ENCODE assay signal across 30 cellular contexts in the genomic region with DNA sequence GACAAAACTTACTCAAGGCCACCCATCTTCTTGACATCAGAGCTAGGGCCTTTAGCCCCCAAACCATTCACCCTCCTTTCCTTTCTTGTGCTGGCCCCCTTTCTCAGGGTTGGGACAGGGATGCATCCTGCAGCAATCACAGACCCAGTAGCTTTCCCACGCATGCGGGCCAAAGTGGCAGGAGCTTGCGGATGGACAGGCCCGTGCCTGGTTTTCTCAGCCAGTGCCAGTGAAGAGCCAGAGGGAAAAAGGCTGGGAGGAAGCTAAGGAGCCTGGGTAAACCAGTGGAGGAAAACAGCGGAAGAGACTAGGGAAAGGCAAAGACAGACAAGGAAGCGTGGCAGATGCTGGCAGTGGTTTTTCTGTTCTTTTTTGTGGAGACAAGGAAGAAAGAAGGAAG. TPM values are rescaled to one million over a fixed set of nuclear protein-coding genes. Genes with fewer than 3 reads are reported as not detected.
DNase-seq lines count a peak whose midpoint lies in the region; ATAC-seq, FAIRE-seq and TF ChIP-seq lines count a peak whose summit lies in the region.
"Had no signal": no experiment of that assay in that cellular context is flagged by ENCODE, and none has a peak within 500 bp of the region (broad histone marks: within the 10 kb centered on the region; RNA-seq: fewer than 3 reads in every experiment).

No MANE protein-coding gene starts in this region.

- 89 to 96% (median 95%) methylated on average over 6 of the region's 6 CpGs for WGBS in small intestine, 3 donors

- no peaks in the 10 kb centered on the region for H4K20me1 ChIP-seq in DOHH2 (ENCODE audit: control insufficient read depth, insufficient read depth, low read depth, low read length)

- FAIRE-seq in kidney (lab: Jason Lieb, UNC) (no peak), small intestine (lab: Jason Lieb, UNC) (no peak)

- no peaks in the 10 kb centered on the region for H3K9me2 ChIP-seq in DOHH2 (replicated peaks; ENCODE audit: control insufficient read depth, low read length)

- H3K36me3 ChIP-seq in DOHH2 (ENCODE audit: control insufficient read depth, low read length), result peaks cover 28% of the 10 kb centered on the region
- no peaks in the 10 kb centered on the region for H3K36me3 ChIP-seq in ascending aorta
- no peaks in the 10 kb centered on the region for H3K36me3 ChIP-seq in kidney (ENCODE audit: control insufficient read depth in 1 of 2, insufficient read depth in 2 of 2, low read length in 2 of 2)
- no peaks in the 10 kb centered on the region for H3K36me3 ChIP-seq in thoracic aorta
- H3K36me3 ChIP-seq in small intestine (ENCODE audit: control insufficient read depth in 2 of 2, insufficient read depth in 2 of 2, low read length in 2 of 2), result no peaks in the 10 kb centered on the region
- H3K36me3 ChIP-seq: adrenal gland, brain microvascular endothelial cell, lower lobe of right lung had no signal

- DNase-seq in ascending aorta (ENCODE audit: low spot score in 2 of 2) (no peak), kidney (no peak), thoracic aorta (ENCODE audit: low spot score) (no peak), GM20000 (ENCODE audit: low spot score) (no peak), small intestine (no peak), NCI-H345 treated with DMSO at 0.1 percent for 48 hours (lab: John Stamatoyannopoulos, UW; ENCODE audit: unreplicated experiment) (no peak)
- no peak for DNase-seq in activated CD4-positive, alpha-beta T cell treated with anti-CD3 and anti-CD28 coated beads for 4 hours
- DNase-seq: ACHN; activated CD8-positive, alpha-beta memory T cell treated with anti-CD3 and anti-CD28 coated beads, Interleukin-2, amount 10 ng/mL, durations not matched to agents 7 days and 5 days; activated naive CD4-positive, alpha-beta T cell treated with Interleukin-2 at 50 U/mL for 16 hours; activated T-cell treated with anti-CD3 and anti-CD28 coated beads, Interleukin-2, amount 50 U/mL, for 72 hours; brain microvascular endothelial cell; DMS79; effector CD8-positive, alpha-beta T cell; erythroblast; foreskin fibroblast; KBM-7; kidney glomerular epithelial cell; MM.1S; NCI-H1417; NCI-H2107; NCI-H510A; SHP77; trophoblast cell had no signal

- H3K9me3 ChIP-seq in DOHH2 (ENCODE audit: control insufficient read depth, insufficient read depth, low read length), result peaks cover 3% of the 10 kb centered on the region; the same call in 1 of the 2 replicates
- no peaks in the 10 kb centered on the region for H3K9me3 ChIP-seq in ascending aorta
- H3K9me3 ChIP-seq in kidney (ENCODE audit: control insufficient read depth in 1 of 2, low read length in 2 of 2), result no peaks in the 10 kb centered on the region
- no peaks in the 10 kb centered on the region for H3K9me3 ChIP-seq in thoracic aorta
- no peaks in the 10 kb centered on the region for H3K9me3 ChIP-seq in small intestine (ENCODE audit: control insufficient read depth, low read depth)
- H3K9me3 ChIP-seq: adrenal gland, lower lobe of right lung had no signal

- no peak overlapping the region for H3K4me3 ChIP-seq in DOHH2 (ENCODE audit: low read length)
- H3K4me3 ChIP-seq in ascending aorta, result no peak overlapping the region
- H3K4me3 ChIP-seq in kidney (ENCODE audit: low read length in 2 of 2), result no peak overlapping the region
- H3K4me3 ChIP-seq in thoracic aorta, result no peak overlapping the region
- H3K4me3 ChIP-seq in small intestine (ENCODE audit: low read depth in 1 of 2, low read length in 2 of 2), result no peak overlapping the region
- H3K4me3 ChIP-seq: adrenal gland, lower lobe of right lung had no signal

- H3K27me3 ChIP-seq in DOHH2 (ENCODE audit: control insufficient read depth, low read length), result no peaks in the 10 kb centered on the region
- H3K27me3 ChIP-seq in ascending aorta, result no peaks in the 10 kb centered on the region
- H3K27me3 ChIP-seq in thoracic aorta (replicated peaks; ENCODE audit: insufficient read depth), result no peaks in the 10 kb centered on the region
- no peaks in the 10 kb centered on the region for H3K27me3 ChIP-seq in small intestine (ENCODE audit: control insufficient read depth in 2 of 2, insufficient read depth in 2 of 2, low read length in 2 of 2)
- H3K27me3 ChIP-seq: adrenal gland, brain microvascular endothelial cell had no signal

- H3K4me1 ChIP-seq in DOHH2 (ENCODE audit: control insufficient read depth, low read length), result peaks cover 92% of the 10 kb centered on the region
- peaks cover 4 to 10% of the 10 kb centered on the region in 2 donors for H3K4me1 ChIP-seq in ascending aorta
- peaks cover 11 to 27% of the 10 kb centered on the region in 2 donors for H3K4me1 ChIP-seq in kidney (ENCODE audit: control insufficient read depth in 1 of 2, insufficient read depth in 1 of 2, low read depth in 1 of 2, low read length in 2 of 2)
- peaks cover 6 to 22% of the 10 kb centered on the region in 2 donors for H3K4me1 ChIP-seq in thoracic aorta (ENCODE audit: control insufficient read depth in 1 of 2, low read depth in 2 of 2)
- H3K4me1 ChIP-seq in small intestine (ENCODE audit: control insufficient read depth in 2 of 2, insufficient read depth in 1 of 2, low read depth in 1 of 2, low read length in 1 of 2), result no peaks in the 10 kb centered on the region
- H3K4me1 ChIP-seq: adrenal gland had no signal

- no peak overlapping the region for H3K4me2 ChIP-seq in DOHH2 (ENCODE audit: low read length)

- H3K79me2 ChIP-seq in DOHH2 (ENCODE audit: control insufficient read depth, low read length), result peaks cover 11% of the 10 kb centered on the region

- peaks cover 38% of the 10 kb centered on the region for H3F3A ChIP-seq in DOHH2 (ENCODE audit: control insufficient read depth, insufficient read depth)

- intact Hi-C loops in ascending aorta (cut with DNase I) (no loop called here), kidney (cut with DNase I) (no loop called here)

- H3K27ac ChIP-seq in DOHH2 (ENCODE audit: low read depth, low read length) (peak overlapping the region; percentile 28; the same call in 1 of the 2 replicates), ascending aorta (peak overlapping the region; percentile 47 to 65), kidney (ENCODE audit: low read depth in 2 of 2, low read length in 2 of 2) (peak overlapping the region; percentile 61 to 81), thoracic aorta (peak overlapping the region; percentile 59 to 67), small intestine (ENCODE audit: low read depth in 1 of 2, low read length in 1 of 2) (no peak overlapping the region)
- H3K27ac ChIP-seq: adrenal gland, brain microvascular endothelial cell, lower lobe of right lung had no signal

- ATAC-seq in thoracic aorta (ENCODE audit: insufficient number of reproducible peaks, low FRiP score, low read depth), result no peak
- ATAC-seq: activated CD8-positive, alpha-beta memory T cell treated with anti-CD3 and anti-CD28 coated beads, Interleukin-2, amount 10 ng/mL, durations not matched to agents 7 days and 5 days; activated T-cell treated with anti-CD3 and anti-CD28 coated beads, Interleukin-2, amount 50 U/mL, for 72 hours; PC-3 had no signal

- no peak for TF ChIP-seq CTCF in DOHH2 (IDR thresholded peaks at IDR 0.05; ENCODE audit: low read depth, low read length, poor library complexity, severe bottlenecking)
- no peak for TF ChIP-seq CTCF in ascending aorta (IDR thresholded peaks at IDR 0.05)
- TF ChIP-seq CTCF in kidney (IDR thresholded peaks at IDR 0.05; ENCODE audit: borderline replicate concordance, extremely low read depth, insufficient read depth), result no peak
- no peak for TF ChIP-seq CTCF in thoracic aorta (IDR thresholded peaks at IDR 0.05)
- TF ChIP-seq CTCF in GM20000 (IDR thresholded peaks at IDR 0.05; ENCODE audit: extremely low read depth, missing control alignments), result no peak

- no peak overlapping the region for H3K9ac ChIP-seq in kidney (ENCODE audit: low read length in 2 of 2)

RNA-seq across cellular contexts. Expression of a gene that starts 5.1 kb away (rescaled TPM):
- not detected for total RNA-seq in ascending aorta
- 38.8 TPM for total RNA-seq in kidney
- 28.5 TPM for polyA plus RNA-seq in kidney (ENCODE audit: insufficient read depth, low read depth, low replicate concordance)
- 1 to 10 TPM; 1.3 to 6.9 TPM for total RNA-seq in thoracic aorta
- polyA plus RNA-seq in small intestine, result 10 to 100 TPM; 26.7 to 69.3 (median 27.7) TPM
- total RNA-seq: activated CD8-positive, alpha-beta memory T cell treated with anti-CD3 and anti-CD28 coated beads, Interleukin-2, amount 10 ng/mL, durations not matched to agents 7 days and 5 days; HT1080; PC-3 had no signal

RNA-seq across cellular contexts. Expression of a gene that starts 27.8 kb away (rescaled TPM):
- not detected for total RNA-seq in ascending aorta
- not detected for total RNA-seq in kidney
- polyA plus RNA-seq in kidney (ENCODE audit: insufficient read depth, low read depth, low replicate concordance), result not detected
- total RNA-seq in thoracic aorta, result not detected
- not detected for polyA plus RNA-seq in small intestine
- total RNA-seq: activated CD8-positive, alpha-beta memory T cell treated with anti-CD3 and anti-CD28 coated beads, Interleukin-2, amount 10 ng/mL, durations not matched to agents 7 days and 5 days; activated T-cell treated with anti-CD3 and anti-CD28 coated beads, Interleukin-2, amount 50 U/mL, for 72 hours; adrenal gland; HT1080; lower lobe of right lung; PC-3; progenitor cell of endocrine pancreas had no signal
- polyA plus RNA-seq: adrenal gland had no signal

Comparison
In these comparisons a context has a peak if more than half of its experiments do, and no peak if none do; other contexts are left out.
1. H3K27ac ChIP-seq: peak in DOHH2 (single experiment), ascending aorta (2 of 2), kidney (2 of 2) and thoracic aorta (2 of 2); none in small intestine (0 of 2).